In the genomic region with DNA sequence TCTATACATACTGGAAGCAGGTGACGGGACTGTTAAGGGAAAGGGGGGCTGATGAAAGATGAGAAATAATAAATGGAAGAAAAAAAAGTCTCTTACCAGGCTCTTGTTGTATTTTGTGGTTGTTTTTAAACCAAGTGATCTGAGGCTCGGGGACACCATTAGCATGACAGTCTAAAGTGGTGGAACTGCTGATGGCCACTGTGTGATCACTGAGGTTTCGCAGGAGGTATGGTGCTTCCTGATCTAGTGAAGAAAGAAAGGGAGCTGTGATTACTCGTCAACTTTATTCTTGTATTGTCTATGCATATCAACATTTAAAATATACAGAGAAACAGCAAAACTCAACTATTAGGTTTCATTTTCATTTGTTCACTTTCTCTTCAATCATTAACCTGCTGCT, we compare ENCODE assay signal across 1 cellular context.
TF ChIP-seq lines count a peak whose summit lies in the region.

No MANE protein-coding gene starts in this region.

TF ChIP-seq in GM12878, 131 proteins besides CTCF, POLR2A, EP300 and RAD21 (continued from another document):
- no peak for TF ChIP-seq ZZZ3 (IDR thresholded peaks at IDR 0.05; ENCODE audit: control insufficient read depth, insufficient read length, low read depth)
- TF ChIP-seq FOXM1 (IDR thresholded peaks at IDR 0.05; ENCODE audit: low read depth, low read length), result no peak
- no peak for TF ChIP-seq ZNF622 (IDR thresholded peaks at IDR 0.05)
- TF ChIP-seq CBX5 (IDR thresholded peaks at IDR 0.05; ENCODE audit: low read depth), result no peak
- TF ChIP-seq, protein P1, sequence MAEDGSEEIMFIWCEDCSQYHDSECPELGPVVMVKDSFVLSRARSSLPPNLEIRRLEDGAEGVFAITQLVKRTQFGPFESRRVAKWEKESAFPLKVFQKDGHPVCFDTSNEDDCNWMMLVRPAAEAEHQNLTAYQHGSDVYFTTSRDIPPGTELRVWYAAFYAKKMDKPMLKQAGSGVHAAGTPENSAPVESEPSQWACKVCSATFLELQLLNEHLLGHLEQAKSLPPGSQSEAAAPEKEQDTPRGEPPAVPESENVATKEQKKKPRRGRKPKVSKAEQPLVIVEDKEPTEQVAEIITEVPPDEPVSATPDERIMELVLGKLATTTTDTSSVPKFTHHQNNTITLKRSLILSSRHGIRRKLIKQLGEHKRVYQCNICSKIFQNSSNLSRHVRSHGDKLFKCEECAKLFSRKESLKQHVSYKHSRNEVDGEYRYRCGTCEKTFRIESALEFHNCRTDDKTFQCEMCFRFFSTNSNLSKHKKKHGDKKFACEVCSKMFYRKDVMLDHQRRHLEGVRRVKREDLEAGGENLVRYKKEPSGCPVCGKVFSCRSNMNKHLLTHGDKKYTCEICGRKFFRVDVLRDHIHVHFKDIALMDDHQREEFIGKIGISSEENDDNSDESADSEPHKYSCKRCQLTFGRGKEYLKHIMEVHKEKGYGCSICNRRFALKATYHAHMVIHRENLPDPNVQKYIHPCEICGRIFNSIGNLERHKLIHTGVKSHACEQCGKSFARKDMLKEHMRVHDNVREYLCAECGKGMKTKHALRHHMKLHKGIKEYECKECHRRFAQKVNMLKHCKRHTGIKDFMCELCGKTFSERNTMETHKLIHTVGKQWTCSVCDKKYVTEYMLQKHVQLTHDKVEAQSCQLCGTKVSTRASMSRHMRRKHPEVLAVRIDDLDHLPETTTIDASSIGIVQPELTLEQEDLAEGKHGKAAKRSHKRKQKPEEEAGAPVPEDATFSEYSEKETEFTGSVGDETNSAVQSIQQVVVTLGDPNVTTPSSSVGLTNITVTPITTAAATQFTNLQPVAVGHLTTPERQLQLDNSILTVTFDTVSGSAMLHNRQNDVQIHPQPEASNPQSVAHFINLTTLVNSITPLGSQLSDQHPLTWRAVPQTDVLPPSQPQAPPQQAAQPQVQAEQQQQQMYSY (CRISPR knock-in tag; IDR thresholded peaks at IDR 0.05), result no peak
- no peak for TF ChIP-seq CEBPB (IDR thresholded peaks at IDR 0.05; ENCODE audit: borderline replicate concordance in 1 of 2, low read depth in 2 of 2, low read length in 2 of 2)
- TF ChIP-seq, protein P2, sequence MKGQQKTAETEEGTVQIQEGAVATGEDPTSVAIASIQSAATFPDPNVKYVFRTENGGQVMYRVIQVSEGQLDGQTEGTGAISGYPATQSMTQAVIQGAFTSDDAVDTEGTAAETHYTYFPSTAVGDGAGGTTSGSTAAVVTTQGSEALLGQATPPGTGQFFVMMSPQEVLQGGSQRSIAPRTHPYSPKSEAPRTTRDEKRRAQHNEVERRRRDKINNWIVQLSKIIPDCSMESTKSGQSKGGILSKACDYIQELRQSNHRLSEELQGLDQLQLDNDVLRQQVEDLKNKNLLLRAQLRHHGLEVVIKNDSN (IDR thresholded peaks at IDR 0.05; ENCODE audit: borderline replicate concordance, extremely low read length, insufficient read depth, low read depth, low read length), result no peak
- TF ChIP-seq, protein P3, sequence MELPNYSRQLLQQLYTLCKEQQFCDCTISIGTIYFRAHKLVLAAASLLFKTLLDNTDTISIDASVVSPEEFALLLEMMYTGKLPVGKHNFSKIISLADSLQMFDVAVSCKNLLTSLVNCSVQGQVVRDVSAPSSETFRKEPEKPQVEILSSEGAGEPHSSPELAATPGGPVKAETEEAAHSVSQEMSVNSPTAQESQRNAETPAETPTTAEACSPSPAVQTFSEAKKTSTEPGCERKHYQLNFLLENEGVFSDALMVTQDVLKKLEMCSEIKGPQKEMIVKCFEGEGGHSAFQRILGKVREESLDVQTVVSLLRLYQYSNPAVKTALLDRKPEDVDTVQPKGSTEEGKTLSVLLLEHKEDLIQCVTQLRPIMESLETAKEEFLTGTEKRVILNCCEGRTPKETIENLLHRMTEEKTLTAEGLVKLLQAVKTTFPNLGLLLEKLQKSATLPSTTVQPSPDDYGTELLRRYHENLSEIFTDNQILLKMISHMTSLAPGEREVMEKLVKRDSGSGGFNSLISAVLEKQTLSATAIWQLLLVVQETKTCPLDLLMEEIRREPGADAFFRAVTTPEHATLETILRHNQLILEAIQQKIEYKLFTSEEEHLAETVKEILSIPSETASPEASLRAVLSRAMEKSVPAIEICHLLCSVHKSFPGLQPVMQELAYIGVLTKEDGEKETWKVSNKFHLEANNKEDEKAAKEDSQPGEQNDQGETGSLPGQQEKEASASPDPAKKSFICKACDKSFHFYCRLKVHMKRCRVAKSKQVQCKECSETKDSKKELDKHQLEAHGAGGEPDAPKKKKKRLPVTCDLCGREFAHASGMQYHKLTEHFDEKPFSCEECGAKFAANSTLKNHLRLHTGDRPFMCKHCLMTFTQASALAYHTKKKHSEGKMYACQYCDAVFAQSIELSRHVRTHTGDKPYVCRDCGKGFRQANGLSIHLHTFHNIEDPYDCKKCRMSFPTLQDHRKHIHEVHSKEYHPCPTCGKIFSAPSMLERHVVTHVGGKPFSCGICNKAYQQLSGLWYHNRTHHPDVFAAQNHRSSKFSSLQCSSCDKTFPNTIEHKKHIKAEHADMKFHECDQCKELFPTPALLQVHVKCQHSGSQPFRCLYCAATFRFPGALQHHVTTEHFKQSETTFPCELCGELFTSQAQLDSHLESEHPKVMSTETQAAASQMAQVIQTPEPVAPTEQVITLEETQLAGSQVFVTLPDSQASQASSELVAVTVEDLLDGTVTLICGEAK (IDR thresholded peaks at IDR 0.05; ENCODE audit: borderline replicate concordance), result no peak
TF ChIP-seq in GM12878: peak in this region for 0.
